In the genomic region with DNA sequence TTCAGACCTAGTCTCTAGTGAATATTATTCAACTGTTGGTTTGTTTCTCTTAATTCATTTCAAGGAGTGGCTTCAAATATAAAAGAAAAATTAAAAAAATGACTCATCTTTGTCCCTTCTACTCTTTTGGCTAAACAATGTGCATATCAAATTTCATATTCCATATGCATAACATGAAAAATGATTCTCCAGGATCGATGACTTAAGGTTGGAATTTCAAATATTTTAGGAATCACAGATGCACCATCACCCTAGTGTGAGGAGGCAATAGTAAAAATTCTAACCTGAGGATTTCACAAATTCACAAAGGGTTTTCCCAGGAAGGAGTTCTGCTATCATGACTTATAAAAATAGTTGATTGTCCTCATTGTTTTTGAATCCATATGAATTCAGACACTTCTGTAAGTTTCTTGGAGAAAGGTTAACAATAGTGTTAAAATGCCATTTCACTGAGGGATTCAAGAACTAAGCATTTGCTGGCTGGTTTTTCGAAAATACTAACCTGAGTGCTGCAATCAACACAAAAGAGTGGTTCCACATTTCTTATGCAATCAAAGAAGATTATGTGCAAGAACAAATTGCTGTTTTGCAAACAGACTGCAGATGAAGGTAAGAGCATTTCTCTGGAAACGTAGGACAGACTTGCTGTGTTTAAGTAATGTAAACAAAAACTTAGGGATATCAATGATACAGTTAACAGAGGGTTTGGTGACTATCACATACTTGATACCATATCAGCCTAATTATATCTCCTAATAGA, we compare ENCODE assay signal across 28 cellular contexts.
DNase-seq lines count a peak whose midpoint lies in the region; TF ChIP-seq lines count a peak whose summit lies in the region.
"Had no signal": no experiment of that assay in that cellular context is flagged by ENCODE, and none has a peak within 500 bp of the region (broad histone marks: within the 10 kb centered on the region; RNA-seq: fewer than 3 reads in every experiment).

No MANE protein-coding gene starts in this region.

- TF ChIP-seq RAD21 in Ishikawa (IDR thresholded peaks at IDR 0.05; ENCODE audit: low read depth): no peak

- intact Hi-C loops in stomach (cut with DNase I; ENCODE audit: low total_unique reads): no loop called here

- H3K4me1 ChIP-seq in osteoblast (ENCODE audit: insufficient read depth, low read length): no peaks in the 10 kb centered on the region
- H3K4me1 ChIP-seq in stomach: no peaks in the 10 kb centered on the region
- H3K4me1 ChIP-seq: BLaER1, gastroesophageal sphincter, spleen had no signal

- no peak for TF ChIP-seq POLR2A in stomach (IDR thresholded peaks at IDR 0.05)

- 34 to 46% (median 41%) methylated on average over 3 of the region's 3 CpGs for WGBS in stomach, 5 donors

- no peak overlapping the region for H3K4me2 ChIP-seq in osteoblast (ENCODE audit: insufficient read depth, low read length)
- H3K4me2 ChIP-seq: BLaER1, hepatocyte had no signal

- no peaks in the 10 kb centered on the region for H3K79me2 ChIP-seq in osteoblast (ENCODE audit: insufficient read depth, low read length)
- H3K79me2 ChIP-seq: hepatocyte had no signal

- TF ChIP-seq CTCF in osteoblast (IDR thresholded peaks at IDR 0.05; ENCODE audit: extremely low read depth, low read depth, low read length) (no peak), stomach (IDR thresholded peaks at IDR 0.05) (no peak)

- H3K27ac ChIP-seq in osteoblast (ENCODE audit: low read depth, low read length) (no peak overlapping the region), stomach (no peak overlapping the region)
- H3K27ac ChIP-seq: BLaER1, gastroesophageal sphincter, hepatocyte, SK-N-MC, spleen had no signal

- peak; percentile 1 for DNase-seq in H7
- DNase-seq in amniotic epithelial cell (ENCODE audit: low read depth): peak; percentile 41
- DNase-seq in osteoblast (ENCODE audit: insufficient read length, low spot score, missing footprints): peak; percentile 36
- no peak for DNase-seq in stomach
- no peak for DNase-seq in NCI-H510A (lab: John Stamatoyannopoulos, UW)
- DNase-seq in stimulated activated CD4-positive, alpha-beta T cell treated with anti-CD3 and anti-CD28 coated beads, Interleukin-2, amount 100 ng/mL, for 48 hours: no peak
- DNase-seq: activated CD4-positive, alpha-beta T cell treated with anti-CD3 and anti-CD28 coated beads for 36 hours; activated CD8-positive, alpha-beta T cell treated with anti-CD3 and anti-CD28 coated beads, Interleukin-2, amount 10 ng/mL, durations not matched to agents 7 days and 5 days; activated gamma-delta T cell; activated naive CD8-positive, alpha-beta T cell treated with anti-CD3 and anti-CD28 coated beads, Interleukin-2, amount 10 ng/mL, durations not matched to agents 7 days and 5 days; DMS53; GDM1; immature natural killer cell; Kasumi-1; naive thymus-derived CD8-positive, alpha-beta T cell; NCI-H1092 treated with DMSO at 0.1 percent for 48 hours; NCI-H187 treated with DMSO at 0.1 percent for 48 hours; NCI-H524 treated with DMSO at 0.1 percent for 48 hours; NK-92 treated with Interleukin-12 subunit alpha and Interleukin-12 subunit beta, amount 100 ng/mL, for 24 hours; nucleus accumbens; spleen; T-helper 17 cell; trophoblast cell had no signal

- no peak overlapping the region for H3K4me3 ChIP-seq in H7 (ENCODE audit: insufficient read depth, low read depth, low read length)
- H3K4me3 ChIP-seq in osteoblast (ENCODE audit: insufficient read depth, low read length): no peak overlapping the region
- no peak overlapping the region for H3K4me3 ChIP-seq in stomach
- H3K4me3 ChIP-seq: BLaER1, gastroesophageal sphincter, hepatocyte, SK-N-MC, spleen had no signal

- no peaks in the 10 kb centered on the region for H3K27me3 ChIP-seq in H7 (ENCODE audit: control insufficient read depth, insufficient read depth, low read length)
- no peaks in the 10 kb centered on the region for H3K27me3 ChIP-seq in osteoblast (ENCODE audit: insufficient read depth, low read length)
- H3K27me3 ChIP-seq in stomach: no peaks in the 10 kb centered on the region
- H3K27me3 ChIP-seq: BLaER1, gastroesophageal sphincter, hepatocyte, spleen had no signal

- TF ChIP-seq EP300 in Ishikawa (IDR thresholded peaks at IDR 0.05; ENCODE audit: borderline replicate concordance) (no peak), stomach (IDR thresholded peaks at IDR 0.05) (no peak)

- H3K9me3 ChIP-seq in osteoblast (ENCODE audit: low read depth, low read length) (peaks cover 5% of the 10 kb centered on the region), stomach (peaks cover 0 to 7% (median 1%) of the 10 kb centered on the region in 4 donors)
- H3K9me3 ChIP-seq: BLaER1, gastroesophageal sphincter had no signal

- H3K36me3 ChIP-seq in H7 (replicated peaks; ENCODE audit: control insufficient read depth, insufficient read depth, low read length) (no peaks in the 10 kb centered on the region), osteoblast (ENCODE audit: insufficient read depth, low read length) (no peaks in the 10 kb centered on the region), stomach (no peaks in the 10 kb centered on the region)
- H3K36me3 ChIP-seq: BLaER1, gastroesophageal sphincter, spleen had no signal

- no peaks in the 10 kb centered on the region for H4K20me1 ChIP-seq in osteoblast (ENCODE audit: insufficient read depth, low read length)
- H4K20me1 ChIP-seq: BLaER1 had no signal

- no peak overlapping the region for H2AFZ ChIP-seq in osteoblast (ENCODE audit: low read length)
- H2AFZ ChIP-seq: hepatocyte had no signal

TF ChIP-seq in Ishikawa, 13 proteins besides CTCF, POLR2A, EP300 and RAD21:
- TF ChIP-seq TEAD4 (IDR thresholded peaks at IDR 0.05): peak; percentile 30; the same call in 1 of the 2 replicates
- TF ChIP-seq CREB1 (IDR thresholded peaks at IDR 0.05; ENCODE audit: low read depth): no peak
TF ChIP-seq in Ishikawa: peak in this region for 1.

Comparison
In these comparisons a context has a peak if more than half of its experiments do, and no peak if none do; other contexts are left out.
1. DNase-seq: peak in H7 (single experiment), amniotic epithelial cell (single experiment) and osteoblast (single experiment); none in stomach (single experiment), NCI-H510A (single experiment) and stimulated activated CD4-positive, alpha-beta T cell treated with anti-CD3 and anti-CD28 coated beads, Interleukin-2, amount 100 ng/mL, for 48 hours (0 of 2).